11 cellular contexts compared by ENCODE assay signal in genomic region chr21:16454371-16454770, GRCh38.
DNase-seq lines count a peak whose midpoint lies in the region; ATAC-seq, FAIRE-seq and TF ChIP-seq lines count a peak whose summit lies in the region.
"Had no signal": no experiment of that assay in that cellular context is flagged by ENCODE, and none has a peak within 500 bp of the region (broad histone marks: within the 10 kb centered on the region; RNA-seq: fewer than 3 reads in every experiment).

No MANE protein-coding gene starts in this region.

- H3K9me3 ChIP-seq in left ventricle myocardium inferior (replicated peaks) (no peaks in the 10 kb centered on the region), mucosa of descending colon (no peaks in the 10 kb centered on the region)

- ATAC-seq in GM19395 (IDR thresholded peaks at IDR 0.05; ENCODE audit: unreplicated experiment) (no peak), mucosa of descending colon (no peak)
- ATAC-seq: CD8-positive, alpha-beta T cell; stimulated activated naive CD8-positive, alpha-beta T cell treated with anti-CD3 and anti-CD28 coated beads, Interleukin-15, Interleukin-2, amounts not matched to agents 100 U/mL and 50 U/mL, for 24 hours had no signal

- TF ChIP-seq CTCF in left ventricle myocardium inferior (IDR thresholded peaks at IDR 0.05; ENCODE audit: borderline replicate concordance), result peak; percentile 57
- TF ChIP-seq CTCF in mucosa of descending colon (IDR thresholded peaks at IDR 0.05), result no peak

- FAIRE-seq in HTR-8/SVneo (lab: Jason Lieb, UNC), result no peak

- H3K36me3 ChIP-seq in left ventricle myocardium inferior, result no peaks in the 10 kb centered on the region
- H3K36me3 ChIP-seq in mucosa of descending colon (ENCODE audit: low read depth), result no peaks in the 10 kb centered on the region

- H3K27ac ChIP-seq in left ventricle myocardium inferior (replicated peaks), result peak overlapping the region; percentile 13
- H3K27ac ChIP-seq: coronary artery had no signal

- intact Hi-C loops in left ventricle myocardium inferior (cut with micrococcal nuclease), result no loop called here
- intact Hi-C loops in mucosa of descending colon (cut with DNase I, micrococcal nuclease), result no loop called here

- H3K4me1 ChIP-seq in left ventricle myocardium inferior, result peaks cover 91% of the 10 kb centered on the region
- no peaks in the 10 kb centered on the region for H3K4me1 ChIP-seq in mucosa of descending colon (ENCODE audit: low read depth)

- H3K4me3 ChIP-seq in left ventricle myocardium inferior (no peak overlapping the region), mucosa of descending colon (no peak overlapping the region)
- H3K4me3 ChIP-seq: coronary artery had no signal

- DNase-seq in A172 (ENCODE audit: low spot score) (peak; percentile 16), HTR-8/SVneo (ENCODE audit: insufficient read length, low spot score) (peak; percentile 2), astrocyte of the hippocampus (ENCODE audit: low read depth, low spot score) (peak; percentile 30), left ventricle myocardium inferior (no peak), mucosa of descending colon (no peak), SKM-1 treated with dmso at 0.1 percent for 144 hours (lab: John Stamatoyannopoulos, UW; ENCODE audit: unreplicated experiment) (no peak)
- no peak for DNase-seq in activated naive CD4-positive, alpha-beta T cell (lab: John Stamatoyannopoulos, UW)
- DNase-seq: CD8-positive, alpha-beta T cell; stimulated activated naive CD8-positive, alpha-beta T cell treated with anti-CD3 and anti-CD28 coated beads, Interleukin-15, Interleukin-2, amounts not matched to agents 100 U/mL and 50 U/mL, for 24 hours had no signal

- no peaks in the 10 kb centered on the region for H3K27me3 ChIP-seq in left ventricle myocardium inferior (ENCODE audit: low read depth)

Comparison
In these comparisons a context has a peak if more than half of its experiments do, and no peak if none do; other contexts are left out.
1. DNase-seq: peak in A172 (single experiment), HTR-8/SVneo (single experiment) and astrocyte of the hippocampus (single experiment); none in left ventricle myocardium inferior (single experiment), activated naive CD4-positive, alpha-beta T cell (0 of 4), mucosa of descending colon (0 of 3) and SKM-1 treated with dmso at 0.1 percent for 144 hours (single experiment).